Comparison of ENCODE assay signal across 8 cellular contexts in the genomic region with DNA sequence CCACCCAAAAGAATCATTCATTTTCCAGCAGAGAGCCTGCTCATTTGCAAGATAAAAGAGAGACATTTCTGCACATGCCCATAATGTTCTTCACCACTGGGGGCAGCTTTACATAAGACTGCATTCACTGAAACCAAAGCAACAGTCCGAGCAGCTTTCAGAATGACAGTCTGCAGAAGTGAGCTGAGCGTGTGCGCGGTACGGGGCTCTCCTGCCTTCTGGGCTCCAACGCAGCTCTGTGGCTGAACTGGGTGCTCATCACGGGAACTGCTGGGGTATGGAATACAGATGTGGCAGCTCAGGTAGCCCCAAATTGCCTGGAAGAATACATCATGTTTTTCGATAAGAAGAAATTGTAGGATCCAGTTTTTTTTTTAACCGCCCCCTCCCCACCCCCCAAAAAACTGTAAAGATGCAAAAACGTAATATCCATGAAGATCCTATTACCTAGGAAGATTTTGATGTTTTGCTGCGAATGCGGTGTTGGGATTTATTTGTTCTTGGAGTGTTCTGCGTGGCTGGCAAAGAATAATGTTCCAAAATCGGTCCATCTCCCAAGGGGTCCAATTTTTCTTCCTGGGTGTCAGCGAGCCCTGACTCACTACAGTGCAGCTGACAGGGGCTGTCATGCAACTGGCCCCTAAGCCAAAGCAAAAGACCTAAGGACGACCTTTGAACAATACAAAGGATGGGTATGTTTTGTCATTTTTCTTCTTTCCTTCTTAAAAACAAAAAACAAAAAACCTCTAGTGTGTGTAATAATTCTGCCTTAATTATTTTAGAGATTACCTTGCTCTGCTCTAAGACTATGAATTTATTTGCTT.
A peak's percentile ranks its signal among the peaks of the same experiment; 100 is the strongest.
DNase-seq lines count a peak whose midpoint lies in the region; ATAC-seq, FAIRE-seq and TF ChIP-seq lines count a peak whose summit lies in the region.

LRRTM3 (plus strand) TSS at position 141 of the 824 bp plus-strand sequence.

- peak; percentile 100 for ATAC-seq in HG03159 (IDR thresholded peaks at IDR 0.05; ENCODE audit: unreplicated experiment)

- no peaks in the 10 kb centered on the region for H3K79me2 ChIP-seq in DOHH2 (ENCODE audit: control insufficient read depth, low read length)

- H3K4me3 ChIP-seq in DOHH2 (ENCODE audit: low read length) = no peak within 1 kb of the TSS

- H3K4me1 ChIP-seq in DOHH2 (ENCODE audit: control insufficient read depth, low read length) = no peaks in the 10 kb centered on the region

- DNase-seq in GM19239 (ENCODE audit: insufficient read length, low spot score) (peak; percentile 24), NCI-H526 (lab: John Stamatoyannopoulos, UW) (peak; percentile 56 to 81), anterior cingulate cortex (lab: John Stamatoyannopoulos, UW) (peak in 54 of 58 donors; percentile 24 to 91 (median 64)), hepatic stellate cell (ENCODE audit: low spot score) (peak; percentile 62), retina (peak; percentile 80), activated gamma-delta T cell treated with Interleukin-2 at 50 U/mL for 16 hours (no peak)

- H3K27me3 ChIP-seq in DOHH2 (ENCODE audit: control insufficient read depth, low read length) = peaks cover 38% of the 10 kb centered on the region

- no peaks in the 10 kb centered on the region for H3K9me2 ChIP-seq in DOHH2 (replicated peaks; ENCODE audit: control insufficient read depth, low read length)

- H3K4me2 ChIP-seq in DOHH2 (ENCODE audit: low read length) = peak within 1 kb of the TSS; percentile 26; the same call in 1 of the 2 replicates

- TF ChIP-seq CTCF in DOHH2 (IDR thresholded peaks at IDR 0.05; ENCODE audit: low read depth, low read length, poor library complexity, severe bottlenecking) = peak; percentile 64

- no peaks in the 10 kb centered on the region for H4K20me1 ChIP-seq in DOHH2 (ENCODE audit: control insufficient read depth, insufficient read depth, low read depth, low read length)

- no peaks in the 10 kb centered on the region for H3F3A ChIP-seq in DOHH2 (ENCODE audit: control insufficient read depth, insufficient read depth)

- H3K27ac ChIP-seq in DOHH2 (ENCODE audit: low read depth, low read length) = no peak within 1 kb of the TSS

- peak; percentile 56 for FAIRE-seq in GM19239 (lab: Jason Lieb, UNC)

- no peaks in the 10 kb centered on the region for H3K36me3 ChIP-seq in DOHH2 (ENCODE audit: control insufficient read depth, low read length)

- H3K9me3 ChIP-seq in DOHH2 (ENCODE audit: control insufficient read depth, insufficient read depth, low read length) = no peaks in the 10 kb centered on the region
